Comparison of ENCODE assay signal across 1 cellular context in the genomic region with DNA sequence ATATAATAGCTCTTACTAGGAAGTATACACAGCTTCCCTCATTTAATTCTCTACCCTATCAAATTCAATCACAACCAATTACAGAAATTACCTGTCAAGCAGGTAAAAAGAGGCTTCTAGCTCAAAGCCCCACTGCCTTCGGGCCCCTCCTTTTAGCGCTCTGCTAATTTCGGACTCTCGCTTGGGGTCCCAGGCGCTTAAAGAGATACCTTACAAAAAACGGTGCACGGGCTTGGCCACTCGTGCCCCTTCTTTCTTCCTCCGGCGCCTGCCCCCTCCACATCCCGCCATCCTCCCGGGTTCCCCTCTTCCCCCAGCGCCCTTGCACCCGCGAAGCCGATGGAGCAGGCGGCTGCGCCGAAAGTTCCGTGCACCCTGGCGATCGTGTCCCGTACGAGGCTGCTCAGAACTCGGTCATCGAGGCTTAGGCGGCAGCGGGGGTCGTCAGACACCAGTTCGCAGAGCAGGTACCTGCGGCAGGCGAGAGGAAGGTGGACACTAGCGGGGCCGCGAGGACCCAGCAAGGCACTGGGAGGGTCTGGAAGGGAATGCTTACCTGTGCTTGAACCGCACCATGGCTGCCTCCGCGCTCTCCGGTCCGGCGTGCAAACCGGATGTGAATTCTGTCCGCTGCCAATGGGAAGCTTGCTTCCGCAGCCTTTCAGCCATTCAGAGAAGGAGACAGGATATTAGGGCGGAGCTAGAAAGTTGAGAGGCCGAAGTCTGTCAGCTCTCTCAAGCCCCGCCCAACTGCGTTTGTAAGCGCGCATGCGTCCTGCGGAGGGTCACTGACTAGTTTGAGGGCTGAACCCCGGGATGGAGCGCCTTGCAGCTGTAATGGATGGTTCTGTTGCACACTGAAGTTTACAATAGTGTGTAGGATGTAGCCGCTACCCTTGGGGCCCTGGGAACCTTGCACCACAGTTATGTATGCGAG.
A peak's percentile ranks its signal among the peaks of the same experiment; 100 is the strongest.
TF ChIP-seq lines count a peak whose summit lies in the region.

A gene with protein sequence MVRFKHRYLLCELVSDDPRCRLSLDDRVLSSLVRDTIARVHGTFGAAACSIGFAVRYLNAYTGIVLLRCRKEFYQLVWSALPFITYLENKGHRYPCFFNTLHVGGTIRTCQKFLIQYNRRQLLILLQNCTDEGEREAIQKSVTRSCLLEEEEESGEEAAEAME (minus strand): TSS at position 616 of the 937 bp plus-strand sequence. CDS start 40 bp downstream, at position 576.

TF ChIP-seq in HepG2, 621 proteins besides CTCF, POLR2A, EP300 and RAD21 (continued from another document and continues in another):
- TF ChIP-seq, protein P1, sequence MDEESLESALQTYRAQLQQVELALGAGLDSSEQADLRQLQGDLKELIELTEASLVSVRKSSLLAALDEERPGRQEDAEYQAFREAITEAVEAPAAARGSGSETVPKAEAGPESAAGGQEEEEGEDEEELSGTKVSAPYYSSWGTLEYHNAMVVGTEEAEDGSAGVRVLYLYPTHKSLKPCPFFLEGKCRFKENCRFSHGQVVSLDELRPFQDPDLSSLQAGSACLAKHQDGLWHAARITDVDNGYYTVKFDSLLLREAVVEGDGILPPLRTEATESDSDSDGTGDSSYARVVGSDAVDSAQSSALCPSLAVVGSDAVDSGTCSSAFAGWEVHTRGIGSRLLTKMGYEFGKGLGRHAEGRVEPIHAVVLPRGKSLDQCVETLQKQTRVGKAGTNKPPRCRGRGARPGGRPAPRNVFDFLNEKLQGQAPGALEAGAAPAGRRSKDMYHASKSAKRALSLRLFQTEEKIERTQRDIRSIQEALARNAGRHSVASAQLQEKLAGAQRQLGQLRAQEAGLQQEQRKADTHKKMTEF (CRISPR knock-in tag; IDR thresholded peaks at IDR 0.05) = peak; percentile 75
- TF ChIP-seq PHF5A (CRISPR knock-in tag; IDR thresholded peaks at IDR 0.05; ENCODE audit: low read depth, unreplicated experiment) (no peak), SP2 (CRISPR knock-in tag; IDR thresholded peaks at IDR 0.05) (peak; percentile 91), ADNP (CRISPR knock-in tag; IDR thresholded peaks at IDR 0.05) (no peak), ZNF563 (CRISPR knock-in tag; IDR thresholded peaks at IDR 0.05) (0 out of 2 replicates have a peak, but pooled peaks have one; percentile 46), SP5 (CRISPR knock-in tag; IDR thresholded peaks at IDR 0.05; ENCODE audit: borderline replicate concordance, low read depth) (peak; percentile 10; the same call in 1 of the 2 replicates), JUN (CRISPR knock-in tag; IDR thresholded peaks at IDR 0.05) (no peak), ARID2 (CRISPR knock-in tag; IDR thresholded peaks at IDR 0.05; ENCODE audit: borderline replicate concordance) (no peak), POLR2G (IDR thresholded peaks at IDR 0.05; ENCODE audit: low read depth, low read length) (peak; percentile 90), ZNF614 (CRISPR knock-in tag; IDR thresholded peaks at IDR 0.05; ENCODE audit: borderline replicate concordance) (no peak; the same call in 1 of the 2 replicates), MEIS2 (CRISPR knock-in tag; IDR thresholded peaks at IDR 0.05) (0 out of 2 replicates have a peak, but pooled peaks have one; percentile 31), AGO1 (IDR thresholded peaks at IDR 0.05; ENCODE audit: low read depth, low read length, poor library complexity, severe bottlenecking) (peak; percentile 75), THAP11 (CRISPR knock-in tag; IDR thresholded peaks at IDR 0.05) (peak; percentile 85), ZNF75D (CRISPR knock-in tag; IDR thresholded peaks at IDR 0.05; ENCODE audit: borderline replicate concordance) (no peak), ZKSCAN1 (IDR thresholded peaks at IDR 0.05; ENCODE audit: low read length) (peak; percentile 13; the same call in 1 of the 2 replicates), ZKSCAN8 (CRISPR knock-in tag; IDR thresholded peaks at IDR 0.05; ENCODE audit: borderline replicate concordance) (no peak), NR2F6 (IDR thresholded peaks at IDR 0.05) (no peak), NR2F6 (CRISPR knock-in tag; IDR thresholded peaks at IDR 0.05) (no peak), ZNF143 (CRISPR knock-in tag; IDR thresholded peaks at IDR 0.05) (peak; percentile 15; the same call in 1 of the 2 replicates), ZSCAN25 (CRISPR knock-in tag; IDR thresholded peaks at IDR 0.05) (no peak), ISX (CRISPR knock-in tag; conservative IDR thresholded peaks at IDR 0.05) (no peak), NBN (conservative IDR thresholded peaks at IDR 0.05) (no peak), ZNF749 (CRISPR knock-in tag; IDR thresholded peaks at IDR 0.05; ENCODE audit: borderline replicate concordance) (no peak; the same call in 1 of the 2 replicates), KMT2A (CRISPR knock-in tag; IDR thresholded peaks at IDR 0.05) (peak; percentile 87), ZNF3 (CRISPR knock-in tag; IDR thresholded peaks at IDR 0.05) (no peak), KDM1A (CRISPR knock-in tag; IDR thresholded peaks at IDR 0.05) (no peak), WIZ (CRISPR knock-in tag; IDR thresholded peaks at IDR 0.05) (no peak), SPEN (CRISPR knock-in tag; IDR thresholded peaks at IDR 0.05; ENCODE audit: low read depth) (peak; percentile 59), ZBTB7A (CRISPR knock-in tag; IDR thresholded peaks at IDR 0.05) (0 out of 2 replicates have a peak, but pooled peaks have one; percentile 49), ZBTB42 (CRISPR knock-in tag; IDR thresholded peaks at IDR 0.05) (no peak), SOX5 (CRISPR knock-in tag; IDR thresholded peaks at IDR 0.05; ENCODE audit: borderline replicate concordance) (peak; percentile 25; the same call in 1 of the 2 replicates), ETV6 (CRISPR knock-in tag; conservative IDR thresholded peaks at IDR 0.05) (no peak), DR1 (CRISPR knock-in tag; IDR thresholded peaks at IDR 0.05) (peak; percentile 29; the same call in 1 of the 2 replicates), ZMYM4 (CRISPR knock-in tag; IDR thresholded peaks at IDR 0.05) (peak; percentile 79), REXO4 (CRISPR knock-in tag; IDR thresholded peaks at IDR 0.05; ENCODE audit: borderline replicate concordance) (no peak), ZBTB38 (CRISPR knock-in tag; IDR thresholded peaks at IDR 0.05) (peak; percentile 61; the same call in 1 of the 2 replicates), ZNF83 (CRISPR knock-in tag; IDR thresholded peaks at IDR 0.05; ENCODE audit: borderline replicate concordance) (no peak)
- TF ChIP-seq, protein P2, sequence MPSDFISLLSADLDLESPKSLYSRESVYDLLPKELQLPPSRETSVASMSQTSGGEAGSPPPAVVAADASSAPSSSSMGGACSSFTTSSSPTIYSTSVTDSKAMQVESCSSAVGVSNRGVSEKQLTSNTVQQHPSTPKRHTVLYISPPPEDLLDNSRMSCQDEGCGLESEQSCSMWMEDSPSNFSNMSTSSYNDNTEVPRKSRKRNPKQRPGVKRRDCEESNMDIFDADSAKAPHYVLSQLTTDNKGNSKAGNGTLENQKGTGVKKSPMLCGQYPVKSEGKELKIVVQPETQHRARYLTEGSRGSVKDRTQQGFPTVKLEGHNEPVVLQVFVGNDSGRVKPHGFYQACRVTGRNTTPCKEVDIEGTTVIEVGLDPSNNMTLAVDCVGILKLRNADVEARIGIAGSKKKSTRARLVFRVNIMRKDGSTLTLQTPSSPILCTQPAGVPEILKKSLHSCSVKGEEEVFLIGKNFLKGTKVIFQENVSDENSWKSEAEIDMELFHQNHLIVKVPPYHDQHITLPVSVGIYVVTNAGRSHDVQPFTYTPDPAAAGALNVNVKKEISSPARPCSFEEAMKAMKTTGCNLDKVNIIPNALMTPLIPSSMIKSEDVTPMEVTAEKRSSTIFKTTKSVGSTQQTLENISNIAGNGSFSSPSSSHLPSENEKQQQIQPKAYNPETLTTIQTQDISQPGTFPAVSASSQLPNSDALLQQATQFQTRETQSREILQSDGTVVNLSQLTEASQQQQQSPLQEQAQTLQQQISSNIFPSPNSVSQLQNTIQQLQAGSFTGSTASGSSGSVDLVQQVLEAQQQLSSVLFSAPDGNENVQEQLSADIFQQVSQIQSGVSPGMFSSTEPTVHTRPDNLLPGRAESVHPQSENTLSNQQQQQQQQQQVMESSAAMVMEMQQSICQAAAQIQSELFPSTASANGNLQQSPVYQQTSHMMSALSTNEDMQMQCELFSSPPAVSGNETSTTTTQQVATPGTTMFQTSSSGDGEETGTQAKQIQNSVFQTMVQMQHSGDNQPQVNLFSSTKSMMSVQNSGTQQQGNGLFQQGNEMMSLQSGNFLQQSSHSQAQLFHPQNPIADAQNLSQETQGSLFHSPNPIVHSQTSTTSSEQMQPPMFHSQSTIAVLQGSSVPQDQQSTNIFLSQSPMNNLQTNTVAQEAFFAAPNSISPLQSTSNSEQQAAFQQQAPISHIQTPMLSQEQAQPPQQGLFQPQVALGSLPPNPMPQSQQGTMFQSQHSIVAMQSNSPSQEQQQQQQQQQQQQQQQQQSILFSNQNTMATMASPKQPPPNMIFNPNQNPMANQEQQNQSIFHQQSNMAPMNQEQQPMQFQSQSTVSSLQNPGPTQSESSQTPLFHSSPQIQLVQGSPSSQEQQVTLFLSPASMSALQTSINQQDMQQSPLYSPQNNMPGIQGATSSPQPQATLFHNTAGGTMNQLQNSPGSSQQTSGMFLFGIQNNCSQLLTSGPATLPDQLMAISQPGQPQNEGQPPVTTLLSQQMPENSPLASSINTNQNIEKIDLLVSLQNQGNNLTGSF (CRISPR knock-in tag; IDR thresholded peaks at IDR 0.05) = no peak
- TF ChIP-seq, protein P3, sequence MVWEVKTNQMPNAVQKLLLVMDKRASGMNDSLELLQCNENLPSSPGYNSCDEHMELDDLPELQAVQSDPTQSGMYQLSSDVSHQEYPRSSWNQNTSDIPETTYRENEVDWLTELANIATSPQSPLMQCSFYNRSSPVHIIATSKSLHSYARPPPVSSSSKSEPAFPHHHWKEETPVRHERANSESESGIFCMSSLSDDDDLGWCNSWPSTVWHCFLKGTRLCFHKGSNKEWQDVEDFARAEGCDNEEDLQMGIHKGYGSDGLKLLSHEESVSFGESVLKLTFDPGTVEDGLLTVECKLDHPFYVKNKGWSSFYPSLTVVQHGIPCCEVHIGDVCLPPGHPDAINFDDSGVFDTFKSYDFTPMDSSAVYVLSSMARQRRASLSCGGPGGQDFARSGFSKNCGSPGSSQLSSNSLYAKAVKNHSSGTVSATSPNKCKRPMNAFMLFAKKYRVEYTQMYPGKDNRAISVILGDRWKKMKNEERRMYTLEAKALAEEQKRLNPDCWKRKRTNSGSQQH (CRISPR knock-in tag; IDR thresholded peaks at IDR 0.05; ENCODE audit: low read depth) = 0 out of 2 replicates have a peak, but pooled peaks have one; percentile 78
- TF ChIP-seq, protein P4, sequence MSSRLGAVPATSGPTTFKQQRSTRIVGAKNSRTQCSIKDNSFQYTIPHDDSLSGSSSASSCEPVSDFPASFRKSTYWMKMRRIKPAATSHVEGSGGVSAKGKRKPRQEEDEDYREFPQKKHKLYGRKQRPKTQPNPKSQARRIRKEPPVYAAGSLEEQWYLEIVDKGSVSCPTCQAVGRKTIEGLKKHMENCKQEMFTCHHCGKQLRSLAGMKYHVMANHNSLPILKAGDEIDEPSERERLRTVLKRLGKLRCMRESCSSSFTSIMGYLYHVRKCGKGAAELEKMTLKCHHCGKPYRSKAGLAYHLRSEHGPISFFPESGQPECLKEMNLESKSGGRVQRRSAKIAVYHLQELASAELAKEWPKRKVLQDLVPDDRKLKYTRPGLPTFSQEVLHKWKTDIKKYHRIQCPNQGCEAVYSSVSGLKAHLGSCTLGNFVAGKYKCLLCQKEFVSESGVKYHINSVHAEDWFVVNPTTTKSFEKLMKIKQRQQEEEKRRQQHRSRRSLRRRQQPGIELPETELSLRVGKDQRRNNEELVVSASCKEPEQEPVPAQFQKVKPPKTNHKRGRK (CRISPR knock-in tag; IDR thresholded peaks at IDR 0.05) = no peak
- TF ChIP-seq, protein P5, sequence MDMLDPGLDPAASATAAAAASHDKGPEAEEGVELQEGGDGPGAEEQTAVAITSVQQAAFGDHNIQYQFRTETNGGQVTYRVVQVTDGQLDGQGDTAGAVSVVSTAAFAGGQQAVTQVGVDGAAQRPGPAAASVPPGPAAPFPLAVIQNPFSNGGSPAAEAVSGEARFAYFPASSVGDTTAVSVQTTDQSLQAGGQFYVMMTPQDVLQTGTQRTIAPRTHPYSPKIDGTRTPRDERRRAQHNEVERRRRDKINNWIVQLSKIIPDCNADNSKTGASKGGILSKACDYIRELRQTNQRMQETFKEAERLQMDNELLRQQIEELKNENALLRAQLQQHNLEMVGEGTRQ (IDR thresholded peaks at IDR 0.05; ENCODE audit: low read depth, low read length) = no peak
- TF ChIP-seq, protein P5 (CRISPR knock-in tag; IDR thresholded peaks at IDR 0.05; ENCODE audit: borderline replicate concordance) = no peak
- TF ChIP-seq, protein P6, sequence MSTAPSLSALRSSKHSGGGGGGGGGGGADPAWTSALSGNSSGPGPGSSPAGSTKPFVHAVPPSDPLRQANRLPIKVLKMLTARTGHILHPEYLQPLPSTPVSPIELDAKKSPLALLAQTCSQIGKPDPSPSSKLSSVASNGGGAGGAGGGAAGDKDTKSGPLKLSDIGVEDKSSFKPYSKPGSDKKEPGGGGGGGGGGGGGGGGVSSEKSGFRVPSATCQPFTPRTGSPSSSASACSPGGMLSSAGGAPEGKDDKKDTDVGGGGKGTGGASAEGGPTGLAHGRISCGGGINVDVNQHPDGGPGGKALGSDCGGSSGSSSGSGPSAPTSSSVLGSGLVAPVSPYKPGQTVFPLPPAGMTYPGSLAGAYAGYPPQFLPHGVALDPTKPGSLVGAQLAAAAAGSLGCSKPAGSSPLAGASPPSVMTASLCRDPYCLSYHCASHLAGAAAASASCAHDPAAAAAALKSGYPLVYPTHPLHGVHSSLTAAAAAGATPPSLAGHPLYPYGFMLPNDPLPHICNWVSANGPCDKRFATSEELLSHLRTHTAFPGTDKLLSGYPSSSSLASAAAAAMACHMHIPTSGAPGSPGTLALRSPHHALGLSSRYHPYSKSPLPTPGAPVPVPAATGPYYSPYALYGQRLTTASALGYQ (CRISPR knock-in tag; IDR thresholded peaks at IDR 0.05) = no peak
- TF ChIP-seq, protein P7, sequence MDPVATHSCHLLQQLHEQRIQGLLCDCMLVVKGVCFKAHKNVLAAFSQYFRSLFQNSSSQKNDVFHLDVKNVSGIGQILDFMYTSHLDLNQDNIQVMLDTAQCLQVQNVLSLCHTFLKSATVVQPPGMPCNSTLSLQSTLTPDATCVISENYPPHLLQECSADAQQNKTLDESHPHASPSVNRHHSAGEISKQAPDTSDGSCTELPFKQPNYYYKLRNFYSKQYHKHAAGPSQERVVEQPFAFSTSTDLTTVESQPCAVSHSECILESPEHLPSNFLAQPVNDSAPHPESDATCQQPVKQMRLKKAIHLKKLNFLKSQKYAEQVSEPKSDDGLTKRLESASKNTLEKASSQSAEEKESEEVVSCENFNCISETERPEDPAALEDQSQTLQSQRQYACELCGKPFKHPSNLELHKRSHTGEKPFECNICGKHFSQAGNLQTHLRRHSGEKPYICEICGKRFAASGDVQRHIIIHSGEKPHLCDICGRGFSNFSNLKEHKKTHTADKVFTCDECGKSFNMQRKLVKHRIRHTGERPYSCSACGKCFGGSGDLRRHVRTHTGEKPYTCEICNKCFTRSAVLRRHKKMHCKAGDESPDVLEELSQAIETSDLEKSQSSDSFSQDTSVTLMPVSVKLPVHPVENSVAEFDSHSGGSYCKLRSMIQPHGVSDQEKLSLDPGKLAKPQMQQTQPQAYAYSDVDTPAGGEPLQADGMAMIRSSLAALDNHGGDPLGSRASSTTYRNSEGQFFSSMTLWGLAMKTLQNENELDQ (CRISPR knock-in tag; IDR thresholded peaks at IDR 0.05; ENCODE audit: borderline replicate concordance) = 0 out of 2 replicates have a peak, but pooled peaks have one; percentile 40
